1 cellular context compared by ENCODE assay signal in the genomic region with DNA sequence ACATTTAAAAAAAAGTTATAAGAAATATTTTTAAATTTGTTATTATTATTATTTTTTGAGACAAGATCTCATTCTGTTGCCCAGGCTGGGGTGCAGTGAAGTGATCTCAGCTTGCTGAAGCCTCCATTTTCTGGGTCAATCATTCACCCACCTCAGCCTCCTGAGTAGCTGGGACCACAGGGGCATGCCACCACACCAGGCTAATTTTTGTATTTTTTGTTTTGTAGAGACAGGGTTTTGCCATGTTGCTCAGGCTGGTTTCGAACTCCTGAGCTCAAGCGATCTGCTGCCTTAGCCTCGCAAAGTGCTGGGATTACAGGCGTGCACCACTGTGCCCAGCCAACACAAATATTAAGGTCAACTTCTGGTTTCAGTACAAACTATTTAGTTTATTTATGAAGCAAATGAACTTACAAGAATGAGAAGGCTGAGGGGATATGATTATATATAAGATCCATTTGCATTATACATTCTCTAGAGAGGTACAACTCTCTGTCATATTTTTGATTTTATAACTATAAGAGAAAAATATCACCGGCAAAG.
TF ChIP-seq lines count a peak whose summit lies in the region.

No MANE protein-coding gene starts in this region.

TF ChIP-seq in HepG2, 621 proteins besides CTCF, POLR2A, EP300 and RAD21:
- peak; percentile 64; the same call in 1 of the 2 replicates for TF ChIP-seq ZNF460 (CRISPR knock-in tag; IDR thresholded peaks at IDR 0.05; ENCODE audit: borderline replicate concordance)
- TF ChIP-seq, protein P1, sequence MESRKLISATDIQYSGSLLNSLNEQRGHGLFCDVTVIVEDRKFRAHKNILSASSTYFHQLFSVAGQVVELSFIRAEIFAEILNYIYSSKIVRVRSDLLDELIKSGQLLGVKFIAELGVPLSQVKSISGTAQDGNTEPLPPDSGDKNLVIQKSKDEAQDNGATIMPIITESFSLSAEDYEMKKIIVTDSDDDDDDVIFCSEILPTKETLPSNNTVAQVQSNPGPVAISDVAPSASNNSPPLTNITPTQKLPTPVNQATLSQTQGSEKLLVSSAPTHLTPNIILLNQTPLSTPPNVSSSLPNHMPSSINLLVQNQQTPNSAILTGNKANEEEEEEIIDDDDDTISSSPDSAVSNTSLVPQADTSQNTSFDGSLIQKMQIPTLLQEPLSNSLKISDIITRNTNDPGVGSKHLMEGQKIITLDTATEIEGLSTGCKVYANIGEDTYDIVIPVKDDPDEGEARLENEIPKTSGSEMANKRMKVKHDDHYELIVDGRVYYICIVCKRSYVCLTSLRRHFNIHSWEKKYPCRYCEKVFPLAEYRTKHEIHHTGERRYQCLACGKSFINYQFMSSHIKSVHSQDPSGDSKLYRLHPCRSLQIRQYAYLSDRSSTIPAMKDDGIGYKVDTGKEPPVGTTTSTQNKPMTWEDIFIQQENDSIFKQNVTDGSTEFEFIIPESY (CRISPR knock-in tag; IDR thresholded peaks at IDR 0.05) = no peak
